ENCODE assay signal across 8 cellular contexts in the genomic region with DNA sequence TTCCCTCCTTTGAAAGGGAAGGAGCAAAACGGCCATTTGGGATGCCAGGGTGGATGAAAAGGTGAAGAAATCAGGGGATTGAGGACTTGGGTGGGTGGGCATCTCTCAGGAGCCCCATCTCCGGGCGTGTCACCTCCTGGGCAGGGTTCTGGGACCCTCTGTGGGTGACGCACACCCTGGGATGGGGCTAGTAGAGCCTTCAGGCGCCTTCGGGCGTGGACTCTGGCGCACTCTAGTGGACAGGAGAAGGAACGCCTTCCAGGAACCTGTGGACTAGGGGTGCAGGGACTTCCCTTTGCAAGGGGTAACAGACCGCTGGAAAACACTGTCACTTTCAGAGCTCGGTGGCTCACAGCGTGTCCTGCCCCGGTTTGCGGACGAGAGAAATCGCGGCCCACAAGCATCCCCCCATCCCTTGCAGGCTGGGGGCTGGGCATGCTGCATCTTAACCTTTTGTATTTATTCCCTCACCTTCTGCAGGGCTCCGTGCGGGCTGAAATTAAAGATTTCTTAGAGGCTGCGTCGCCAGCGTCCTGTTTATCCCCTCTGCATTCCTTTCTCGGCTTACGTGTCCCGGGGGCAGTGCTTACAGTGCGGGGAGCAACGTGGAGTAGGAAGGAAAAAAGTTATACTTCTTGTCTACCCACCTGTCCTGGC. TPM values are rescaled to one million over a fixed set of nuclear protein-coding genes. Genes with fewer than 3 reads are reported as not detected.
A peak's percentile ranks its signal among the peaks of the same experiment; 100 is the strongest.
DNase-seq lines count a peak whose midpoint lies in the region; ATAC-seq and TF ChIP-seq lines count a peak whose summit lies in the region.

No MANE protein-coding gene starts in this region.

- no peak for ATAC-seq in GM21360 (IDR thresholded peaks at IDR 0.05; ENCODE audit: unreplicated experiment)

- TF ChIP-seq CTCF in AG09319 (IDR thresholded peaks at IDR 0.05; ENCODE audit: low read depth, low read length): peak; percentile 95

- peaks cover 2% of the 10 kb centered on the region; the same call in 1 of the 2 replicates for H3K27me3 ChIP-seq in H7 (ENCODE audit: control insufficient read depth, insufficient read depth, low read length)

- peak overlapping the region; percentile 19; the same call in 1 of the 2 replicates for H3K4me3 ChIP-seq in H7 (ENCODE audit: insufficient read depth, low read depth, low read length)

- no peaks in the 10 kb centered on the region for H3K36me3 ChIP-seq in H7 (replicated peaks; ENCODE audit: control insufficient read depth, insufficient read depth, low read length)

- DNase-seq in AG09319 (ENCODE audit: extremely low read depth, low read depth) (no peak), H7 (peak; percentile 98), NCI-H2171 treated with DMSO at 0.1 percent for 48 hours (lab: John Stamatoyannopoulos, UW) (peak; percentile 76), cerebellar cortex (ENCODE audit: low spot score) (peak; percentile 80), left kidney (ENCODE audit: low read depth, low spot score) (peak; percentile 85)
- DNase-seq in activated CD4-positive, CD25-positive, alpha-beta regulatory T cell treated with anti-CD3 and anti-CD28 coated beads, Interleukin-2, amount 50 U/mL, for 72 hours: peak; percentile 72
- peak; percentile 64 for DNase-seq in stimulated activated CD8-positive, alpha-beta memory T cell treated with anti-CD3 and anti-CD28 coated beads, Interleukin-12 subunit alpha, Interleukin-12 subunit beta, amount 100 ng/mL, for 1 hour (ENCODE audit: low read depth)

RNA-seq across cellular contexts. Expression of a gene that starts 15.2 kb away (rescaled TPM):
- not detected in 2 replicates for total RNA-seq in H7 (2014; rRNA removed; shearing (Covaris generic))

RNA-seq across cellular contexts. Expression of a gene that starts 22.4 kb away (rescaled TPM):
- total RNA-seq in H7 (2014; rRNA removed; shearing (Covaris generic)): 68.2 and 82.8 TPM in 2 replicates

RNA-seq across cellular contexts. Expression of a gene that starts 27.5 kb away (rescaled TPM):
- not detected in 2 replicates for total RNA-seq in H7 (2014; rRNA removed; shearing (Covaris generic))
